1 cellular context compared by ENCODE assay signal in genomic region chrX:153925739-153926593, GRCh38.
TF ChIP-seq lines count a peak whose summit lies in the region.

Gene ARHGAP4, minus strand, starts transcription at chrX:153926264. Its CDS starts 62 bp downstream, at chrX:153926202.

TF ChIP-seq in K562, 482 proteins besides CTCF, POLR2A, EP300 and RAD21 (continued from another document and continues in another):
- TF ChIP-seq ZBTB33 (CRISPR knock-in tag; IDR thresholded peaks at IDR 0.05): no peak
- TF ChIP-seq HDAC3 (IDR thresholded peaks at IDR 0.05; ENCODE audit: borderline replicate concordance, partially characterized antibody): no peak
- no peak for TF ChIP-seq PPARD (CRISPR knock-in tag; IDR thresholded peaks at IDR 0.05)
- TF ChIP-seq ZKSCAN3 (CRISPR knock-in tag; IDR thresholded peaks at IDR 0.05): no peak
- TF ChIP-seq MNT (conservative IDR thresholded peaks at IDR 0.05): no peak; a peak in 1 of 4 replicates
- TF ChIP-seq U2AF1 (optimal IDR thresholded peaks at IDR 0.05; ENCODE audit: low read depth, low read length): no peak
- peak in 1 of 2 experiments; percentile 90; a peak in 2 of 4 replicates for TF ChIP-seq KDM4B (IDR thresholded peaks at IDR 0.05; ENCODE audit: borderline replicate concordance in 2 of 2, low read depth in 1 of 2)
- TF ChIP-seq SREBF2 (CRISPR knock-in tag; IDR thresholded peaks at IDR 0.05): no peak
- no peak for TF ChIP-seq CREBBP (IDR thresholded peaks at IDR 0.05; ENCODE audit: low read depth, low read length)
- no peak for TF ChIP-seq ARID1B (IDR thresholded peaks at IDR 0.05)
- TF ChIP-seq SMARCB1 (IDR thresholded peaks at IDR 0.05; ENCODE audit: insufficient read length, low read depth): no peak
- TF ChIP-seq RERE (CRISPR knock-in tag; IDR thresholded peaks at IDR 0.05; ENCODE audit: borderline replicate concordance): no peak
- TF ChIP-seq ILK (tag; IDR thresholded peaks at IDR 0.05; ENCODE audit: borderline replicate concordance, low read depth): no peak
- no peak for TF ChIP-seq ZNF354B (CRISPR knock-in tag; IDR thresholded peaks at IDR 0.05)
- TF ChIP-seq ZNF224 (CRISPR knock-in tag; IDR thresholded peaks at IDR 0.05): no peak
- no peak for TF ChIP-seq HNRNPH1 (optimal IDR thresholded peaks at IDR 0.05; ENCODE audit: low read depth, low read length)
- TF ChIP-seq GTF2E2 (tag; IDR thresholded peaks at IDR 0.05): no peak; the same call in 1 of the 2 replicates
- TF ChIP-seq PHF20 (IDR thresholded peaks at IDR 0.05; ENCODE audit: partially characterized antibody): no peak
- TF ChIP-seq RNF2 (IDR thresholded peaks at IDR 0.05): no peak; the same call in 1 of the 2 replicates
- TF ChIP-seq GTF3C2 (IDR thresholded peaks at IDR 0.05; ENCODE audit: borderline replicate concordance, extremely low read depth, insufficient read length): no peak
- no peak for TF ChIP-seq ZNF134 (CRISPR knock-in tag; conservative IDR thresholded peaks at IDR 0.05)
- no peak for TF ChIP-seq CEBPZ (IDR thresholded peaks at IDR 0.05; ENCODE audit: borderline replicate concordance, low read depth, low read length)
- no peak for TF ChIP-seq ZNF41 (CRISPR knock-in tag; conservative IDR thresholded peaks at IDR 0.05)
- TF ChIP-seq PREB (CRISPR knock-in tag; IDR thresholded peaks at IDR 0.05): no peak
- TF ChIP-seq ZNF76 (CRISPR knock-in tag; IDR thresholded peaks at IDR 0.05; ENCODE audit: borderline replicate concordance): no peak
- TF ChIP-seq PTTG1 (tag; IDR thresholded peaks at IDR 0.05; ENCODE audit: low read depth): no peak
- peak in 1 of 2 experiments; percentile 94; a peak in 2 of 4 replicates for TF ChIP-seq BCLAF1 (IDR thresholded peaks at IDR 0.05; ENCODE audit: borderline replicate concordance in 1 of 2, control insufficient read depth in 1 of 2, low read depth in 2 of 2, low read length in 1 of 2)
- no peak for TF ChIP-seq ZNF232 (CRISPR knock-in tag; IDR thresholded peaks at IDR 0.05)
- TF ChIP-seq ZNF785 (CRISPR knock-in tag; IDR thresholded peaks at IDR 0.05): no peak
- TF ChIP-seq ESRRB (CRISPR knock-in tag; IDR thresholded peaks at IDR 0.05; ENCODE audit: borderline replicate concordance): no peak
- no peak for TF ChIP-seq HDAC1 (IDR thresholded peaks at IDR 0.05)
- no peak for TF ChIP-seq NBN (IDR thresholded peaks at IDR 0.05; ENCODE audit: low read depth)
- TF ChIP-seq CREB5 (CRISPR knock-in tag; IDR thresholded peaks at IDR 0.05): no peak
- TF ChIP-seq ZNF436 (CRISPR knock-in tag; IDR thresholded peaks at IDR 0.05): no peak
- TF ChIP-seq SUPT5H (IDR thresholded peaks at IDR 0.05): peak; percentile 91
- no peak for TF ChIP-seq POLR2AphosphoS2 (IDR thresholded peaks at IDR 0.05; ENCODE audit: low read length)
- TF ChIP-seq ZNF280B (CRISPR knock-in tag; IDR thresholded peaks at IDR 0.05): no peak
